Comparison of ENCODE assay signal across 40 cellular contexts in the genomic region with DNA sequence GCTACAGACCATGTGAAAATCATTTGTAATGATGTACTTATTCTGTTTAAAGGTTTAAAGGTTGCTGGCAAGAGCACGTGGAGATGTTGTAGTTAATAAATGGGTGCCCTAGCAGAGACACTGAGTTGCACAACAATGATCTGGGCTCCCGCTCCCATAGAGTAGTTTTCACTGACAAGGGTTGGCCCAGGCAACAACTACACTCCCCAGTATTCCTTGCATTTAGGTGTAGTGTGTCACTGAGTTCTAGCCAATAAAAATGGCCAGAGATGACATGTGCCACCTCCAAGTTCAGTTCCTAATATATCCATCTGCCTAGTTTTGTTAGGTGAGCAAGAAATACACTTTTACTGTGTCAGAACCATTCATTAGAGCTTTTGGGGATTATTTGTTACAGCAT.
"Had no signal": no experiment of that assay in that cellular context is flagged by ENCODE, and none has a peak within 500 bp of the region (broad histone marks: within the 10 kb centered on the region; RNA-seq: fewer than 3 reads in every experiment).

No MANE protein-coding gene starts in this region.

- H3K9me3 Mint-ChIP-seq: activated CD4-positive, alpha-beta memory T cell treated with anti-CD3 and anti-CD28 coated beads, Interleukin-2, amount 10 ng/mL, durations not matched to agents 7 days and 5 days; activated naive CD8-positive, alpha-beta T cell treated with anti-CD3 and anti-CD28 coated beads for 36 hours; activated T-helper 1 cell treated with anti-CD3 and anti-CD28 coated beads, Interleukin-12 subunit alpha, Interleukin-12 subunit beta, Interleukin-2, Interleukin-4 antibody, amounts not matched to agents 30 ng/mL and 10 ng/mL and 1 ng/mL, durations not matched to agents 14 hours and 24 hours and 36 hours; T-helper 1 cell treated with Interleukin-12 subunit alpha and Interleukin-12 subunit beta and Interleukin-4 antibody, amounts not matched to agents 30 μg/mL and 1 μg/mL, for 36 hours; T-helper 2 cell treated with Interferon-gamma antibody and Interleukin-4, amounts not matched to agents 5 μg/mL and 100 μg/mL, for 36 hours had no signal

- H3K27me3 ChIP-seq: adrenal gland, body of pancreas, brain microvascular endothelial cell, breast epithelium had no signal

- H3K4me1 ChIP-seq: adrenal gland, body of pancreas, breast epithelium had no signal

- H3K27ac ChIP-seq: adrenal gland, body of pancreas, brain microvascular endothelial cell, breast epithelium, VCaP had no signal

- DNase-seq: activated CD4-positive, alpha-beta memory T cell treated with anti-CD3 and anti-CD28 coated beads, Interleukin-2, amount 10 ng/mL, durations not matched to agents 7 days and 5 days; activated CD4-positive, alpha-beta T cell treated with anti-CD3 and anti-CD28 coated beads for 1 hour; activated CD4-positive, alpha-beta T cell treated with anti-CD3 and anti-CD28 coated beads for 36 hours; activated CD4-positive, alpha-beta T cell treated with anti-CD3 and anti-CD28 coated beads for 48 hours; activated CD4-positive, alpha-beta T cell treated with anti-CD3 and anti-CD28 coated beads, Interleukin-2, amount 10 ng/mL, durations not matched to agents 7 days and 5 days; activated CD4-positive, alpha-beta T cell treated with anti-CD3 and anti-CD28 coated beads, Interleukin-2, amount 50 U/mL, for 48 hours; activated CD4-positive, CD25-positive, alpha-beta regulatory T cell; activated CD8-positive, alpha-beta memory T cell treated with anti-CD3 and anti-CD28 coated beads for 24 hours; activated CD8-positive, alpha-beta memory T cell treated with anti-CD3 and anti-CD28 coated beads, Interleukin-2, amount 50 U/mL, for 4 hours; activated CD8-positive, alpha-beta T cell treated with anti-CD3 and anti-CD28 coated beads, Interleukin-2, amount 10 ng/mL, durations not matched to agents 7 days and 5 days; activated effector memory CD4-positive, alpha-beta T cell treated with anti-CD3 and anti-CD28 coated beads, Interleukin-2, amount 50 U/mL, for 16 hours; activated gamma-delta T cell treated with Interleukin-2 at 50 U/mL for 16 hours; activated naive CD4-positive, alpha-beta T cell; activated naive CD4-positive, alpha-beta T cell treated with anti-CD3 and anti-CD28 coated beads for 36 hours; activated naive CD4-positive, alpha-beta T cell treated with anti-CD3 and anti-CD28 coated beads, Interleukin-2, amount 50 U/mL, for 16 hours; activated naive CD8-positive, alpha-beta T cell treated with anti-CD3 and anti-CD28 coated beads for 36 hours; activated T-cell treated with anti-CD3 and anti-CD28 coated beads for 4 hours; activated T-cell treated with anti-CD3 and anti-CD28 coated beads, Interleukin-2, amount 50 U/mL, for 1 hour; activated T-cell treated with anti-CD3 and anti-CD28 coated beads, Interleukin-2, amount 50 U/mL, for 4 hours; activated T-cell treated with anti-CD3 and anti-CD28 coated beads, Interleukin-2, amount 50 U/mL, for 72 hours; adrenal gland; amniotic stem cell; aorta; body of pancreas; brain microvascular endothelial cell; central memory CD4-positive, alpha-beta T cell; cerebellar nuclear complex; T-helper 1 cell; T-helper 2 cell; T-helper 9 cell had no signal

- H3K4me3 Mint-ChIP-seq: activated CD4-positive, alpha-beta memory T cell treated with anti-CD3 and anti-CD28 coated beads, Interleukin-2, amount 10 ng/mL, durations not matched to agents 7 days and 5 days; activated CD4-positive, alpha-beta T cell treated with anti-CD3 and anti-CD28 coated beads for 36 hours; activated CD4-positive, alpha-beta T cell treated with anti-CD3 and anti-CD28 coated beads, Interleukin-2, amount 10 ng/mL, durations not matched to agents 7 days and 5 days; activated CD8-positive, alpha-beta T cell treated with anti-CD3 and anti-CD28 coated beads, Interleukin-2, amount 10 ng/mL, durations not matched to agents 7 days and 5 days; activated naive CD4-positive, alpha-beta T cell treated with anti-CD3 and anti-CD28 coated beads for 36 hours; activated naive CD8-positive, alpha-beta T cell treated with anti-CD3 and anti-CD28 coated beads for 36 hours; activated T-cell treated with anti-CD3 and anti-CD28 coated beads, Interleukin-2, amount 50 U/mL, for 4 hours; activated T-cell treated with anti-CD3 and anti-CD28 coated beads, Interleukin-2, amount 50 U/mL, for 72 hours; activated T-helper 1 cell treated with anti-CD3 and anti-CD28 coated beads, Interleukin-12 subunit alpha, Interleukin-12 subunit beta, Interleukin-2, Interleukin-4 antibody, amounts not matched to agents 30 ng/mL and 10 ng/mL and 1 ng/mL, durations not matched to agents 14 hours and 24 hours and 36 hours; activated T-helper 17 cell treated with anti-CD3 and anti-CD28 coated beads, Interleukin-2, amount 50 U/mL, for 72 hours; T-helper 1 cell treated with Interleukin-12 subunit alpha and Interleukin-12 subunit beta and Interleukin-4 antibody, amounts not matched to agents 30 μg/mL and 1 μg/mL, for 36 hours; T-helper 2 cell treated with Interferon-gamma antibody and Interleukin-4, amounts not matched to agents 5 μg/mL and 100 μg/mL, for 36 hours had no signal

- H3K27ac Mint-ChIP-seq: activated CD4-positive, alpha-beta memory T cell treated with anti-CD3 and anti-CD28 coated beads, Interleukin-2, amount 10 ng/mL, durations not matched to agents 7 days and 5 days; activated CD4-positive, alpha-beta T cell treated with anti-CD3 and anti-CD28 coated beads for 36 hours; activated CD4-positive, alpha-beta T cell treated with anti-CD3 and anti-CD28 coated beads, Interleukin-2, amount 10 ng/mL, durations not matched to agents 7 days and 5 days; activated CD8-positive, alpha-beta T cell treated with anti-CD3 and anti-CD28 coated beads, Interleukin-2, amount 10 ng/mL, durations not matched to agents 7 days and 5 days; activated naive CD4-positive, alpha-beta T cell treated with anti-CD3 and anti-CD28 coated beads for 36 hours; activated naive CD4-positive, alpha-beta T cell treated with anti-CD3 and anti-CD28 coated beads, Interleukin-2, amount 50 U/mL, for 72 hours; activated naive CD8-positive, alpha-beta T cell treated with anti-CD3 and anti-CD28 coated beads for 36 hours; activated T-cell treated with anti-CD3 and anti-CD28 coated beads, Interleukin-2, amount 50 U/mL, for 72 hours; activated T-helper 1 cell treated with anti-CD3 and anti-CD28 coated beads, Interleukin-12 subunit alpha, Interleukin-12 subunit beta, Interleukin-2, Interleukin-4 antibody, amounts not matched to agents 30 ng/mL and 10 ng/mL and 1 ng/mL, durations not matched to agents 14 hours and 24 hours and 36 hours; activated T-helper 17 cell treated with anti-CD3 and anti-CD28 coated beads, Interleukin-2, amount 50 U/mL, for 72 hours; T-helper 1 cell treated with Interleukin-12 subunit alpha and Interleukin-12 subunit beta and Interleukin-4 antibody, amounts not matched to agents 30 μg/mL and 1 μg/mL, for 36 hours; T-helper 2 cell treated with Interferon-gamma antibody and Interleukin-4, amounts not matched to agents 5 μg/mL and 100 μg/mL, for 36 hours had no signal

- H3K36me3 ChIP-seq: adrenal gland, brain microvascular endothelial cell, breast epithelium had no signal

- H3K4me1 Mint-ChIP-seq: activated CD4-positive, alpha-beta memory T cell treated with anti-CD3 and anti-CD28 coated beads, Interleukin-2, amount 10 ng/mL, durations not matched to agents 7 days and 5 days; activated CD4-positive, alpha-beta T cell treated with anti-CD3 and anti-CD28 coated beads for 36 hours; activated CD4-positive, alpha-beta T cell treated with anti-CD3 and anti-CD28 coated beads, Interleukin-2, amount 10 ng/mL, durations not matched to agents 7 days and 5 days; activated naive CD8-positive, alpha-beta T cell treated with anti-CD3 and anti-CD28 coated beads for 36 hours; activated T-helper 17 cell treated with anti-CD3 and anti-CD28 coated beads, Interleukin-2, amount 50 U/mL, for 72 hours had no signal

- ATAC-seq: activated CD4-positive, alpha-beta T cell treated with anti-CD3 and anti-CD28 coated beads for 36 hours; activated CD4-positive, CD25-positive, alpha-beta regulatory T cell treated with anti-CD3 and anti-CD28 coated beads, Interleukin-2, amount 50 U/mL, for 24 hours; activated CD8-positive, alpha-beta T cell treated with anti-CD3 and anti-CD28 coated beads, Interleukin-2, amount 10 ng/mL, durations not matched to agents 7 days and 5 days; activated naive CD4-positive, alpha-beta T cell treated with anti-CD3 and anti-CD28 coated beads, Interleukin-2, amount 50 U/mL, for 72 hours; activated T-cell treated with anti-CD3 and anti-CD28 coated beads, Interleukin-2, amount 50 U/mL, for 4 hours; activated T-cell treated with anti-CD3 and anti-CD28 coated beads, Interleukin-2, amount 50 U/mL, for 72 hours; activated T-helper 17 cell treated with anti-CD3 and anti-CD28 coated beads, Interleukin-2, amount 50 U/mL, for 72 hours; body of pancreas had no signal

- H3K9me3 ChIP-seq: adrenal gland, body of pancreas, breast epithelium had no signal

- H3K27me3 Mint-ChIP-seq: activated CD4-positive, alpha-beta memory T cell treated with anti-CD3 and anti-CD28 coated beads, Interleukin-2, amount 10 ng/mL, durations not matched to agents 7 days and 5 days; activated CD4-positive, alpha-beta T cell treated with anti-CD3 and anti-CD28 coated beads, Interleukin-2, amount 10 ng/mL, durations not matched to agents 7 days and 5 days; activated naive CD8-positive, alpha-beta T cell treated with anti-CD3 and anti-CD28 coated beads for 36 hours; activated T-helper 17 cell treated with anti-CD3 and anti-CD28 coated beads, Interleukin-2, amount 50 U/mL, for 72 hours had no signal

- FAIRE-seq: astrocyte, TTC549 had no signal

- H3K36me3 Mint-ChIP-seq: activated naive CD4-positive, alpha-beta T cell treated with anti-CD3 and anti-CD28 coated beads, Interleukin-2, amount 50 U/mL, for 72 hours; activated naive CD8-positive, alpha-beta T cell treated with anti-CD3 and anti-CD28 coated beads for 36 hours had no signal

- H3K4me3 ChIP-seq: adrenal gland, body of pancreas, breast epithelium had no signal
